In the genomic region with DNA sequence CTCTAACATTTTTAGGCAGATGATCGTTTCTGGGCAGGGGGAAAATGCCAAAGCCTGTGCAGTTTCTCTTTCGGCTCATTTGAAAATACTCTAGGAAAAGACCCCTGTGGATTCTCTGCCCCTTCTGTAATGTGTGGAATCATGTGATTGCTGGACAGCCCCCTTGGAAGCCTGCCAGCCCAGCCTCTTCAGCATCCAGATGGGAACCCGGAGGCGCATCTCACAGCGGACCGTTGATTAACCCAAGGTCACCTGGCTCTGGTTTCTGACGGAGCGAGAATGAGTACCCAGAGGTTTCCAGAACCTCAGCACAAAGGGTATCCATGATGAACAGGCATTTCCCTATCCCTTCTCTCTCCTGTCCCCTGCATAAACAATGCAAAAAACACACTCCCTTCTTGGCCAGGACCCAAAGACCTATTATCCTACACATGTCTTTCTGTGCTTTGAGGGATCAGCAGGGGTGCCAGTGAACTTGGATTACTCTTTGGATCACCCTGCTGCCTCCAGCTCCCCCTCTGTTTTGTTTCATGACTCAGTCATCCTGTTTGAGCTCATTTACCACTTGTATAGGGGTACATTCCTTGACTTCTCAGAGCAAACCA, we compare ENCODE assay signal across 27 cellular contexts.
A peak's percentile ranks its signal among the peaks of the same experiment; 100 is the strongest.
DNase-seq lines count a peak whose midpoint lies in the region; ATAC-seq, FAIRE-seq and TF ChIP-seq lines count a peak whose summit lies in the region.
"Had no signal": no experiment of that assay in that cellular context is flagged by ENCODE, and none has a peak within 500 bp of the region (broad histone marks: within the 10 kb centered on the region; RNA-seq: fewer than 3 reads in every experiment).

No MANE protein-coding gene starts in this region.

- no peaks in the 10 kb centered on the region for H3K27me3 ChIP-seq in HUES64 (ENCODE audit: insufficient read depth, low read length)
- no peaks in the 10 kb centered on the region for H3K27me3 ChIP-seq in SK-N-SH (ENCODE audit: insufficient read depth)
- no peaks in the 10 kb centered on the region for H3K27me3 ChIP-seq in hepatocyte
- H3K27me3 ChIP-seq in pancreas = no peaks in the 10 kb centered on the region
- H3K27me3 ChIP-seq: adrenal gland, BLaER1, right lobe of liver, upper lobe of left lung had no signal

- no peak overlapping the region for H3K4me3 Mint-ChIP-seq in activated naive CD4-positive, alpha-beta T cell treated with anti-CD3 and anti-CD28 coated beads, Interleukin-2, amount 10 ng/mL, durations not matched to agents 7 days and 5 days
- H3K4me3 Mint-ChIP-seq: activated B cell treated with CpG ODN at 0.5 μM for 24 hours, immature natural killer cell, natural killer cell had no signal

- H3K4me1 Mint-ChIP-seq in activated naive CD4-positive, alpha-beta T cell treated with anti-CD3 and anti-CD28 coated beads, Interleukin-2, amount 10 ng/mL, durations not matched to agents 7 days and 5 days = no peaks in the 10 kb centered on the region
- H3K4me1 Mint-ChIP-seq: activated B cell treated with CpG ODN at 0.5 μM for 24 hours, immature natural killer cell, natural killer cell had no signal

- peak in 1 of 2 experiments; percentile 65; a peak in 2 of 4 replicates for TF ChIP-seq EP300 in SK-N-SH (IDR thresholded peaks at IDR 0.05; ENCODE audit: borderline replicate concordance in 1 of 2, low read depth in 1 of 2, low read length in 1 of 2)

- H3K27ac ChIP-seq in HUES64 (ENCODE audit: low read depth, low read length) (peak overlapping the region; percentile 7; the same call in 1 of the 2 replicates), SK-N-SH (ENCODE audit: low read depth in 2 of 2, low read length in 1 of 2) (peak overlapping the region in 1 of 2 experiments; percentile 76; a peak in 2 of 4 replicates), hepatocyte (no peak overlapping the region), pancreas (no peak overlapping the region)
- H3K27ac ChIP-seq: adrenal gland, BLaER1, heart right ventricle, left ventricle myocardium inferior, right lobe of liver, SK-N-MC, upper lobe of left lung had no signal

- no peaks in the 10 kb centered on the region for H3F3A ChIP-seq in SK-N-SH (replicated peaks; ENCODE audit: insufficient read depth)

- peaks cover 13% of the 10 kb centered on the region for H3K9me3 Mint-ChIP-seq in activated naive CD4-positive, alpha-beta T cell treated with anti-CD3 and anti-CD28 coated beads, Interleukin-2, amount 10 ng/mL, durations not matched to agents 7 days and 5 days
- H3K9me3 Mint-ChIP-seq: activated B cell treated with CpG ODN at 0.5 μM for 24 hours had no signal

- DNase-seq in DMS153 (lab: John Stamatoyannopoulos, UW) (peak; percentile 70), SK-N-SH (peak; percentile 76), hepatocyte (ENCODE audit: low spot score) (peak; percentile 21), D341Med (ENCODE audit: low spot score) (no peak), pancreas (no peak)
- no peak for DNase-seq in activated naive CD4-positive, alpha-beta T cell treated with anti-CD3 and anti-CD28 coated beads, Interleukin-2, amount 10 ng/mL, durations not matched to agents 7 days and 5 days
- DNase-seq: activated B cell treated with CpG ODN at 0.5 μM for 24 hours; activated CD4-positive, alpha-beta T cell treated with anti-CD3 and anti-CD28 coated beads, Interleukin-2, amount 50 U/mL, for 48 hours; activated effector memory CD4-positive, alpha-beta T cell treated with anti-CD3 and anti-CD28 coated beads, Interleukin-2, amount 50 U/mL, for 16 hours; Caco-2; heart right ventricle; immature natural killer cell; left ventricle myocardium inferior; midbrain; natural killer cell; NCI-H1417 treated with DMSO at 0.1 percent for 48 hours; right lobe of liver; RPMI8226; stimulated activated CD4-positive, alpha-beta T cell treated with anti-CD3 and anti-CD28 coated beads, Interleukin-15, amount 100 ng/mL, for 24 hours; T1000; upper lobe of left lung had no signal

- FAIRE-seq in pancreas (lab: Jason Lieb, UNC) = no peak

- POLR2A ChIA-PET in SK-N-SH (lab: Yijun Ruan, JAX) = no interaction called here

- intact Hi-C loops in pancreas (cut with DNase I) = no loop called here

- H3K36me3 Mint-ChIP-seq in activated naive CD4-positive, alpha-beta T cell treated with anti-CD3 and anti-CD28 coated beads, Interleukin-2, amount 10 ng/mL, durations not matched to agents 7 days and 5 days = no peaks in the 10 kb centered on the region
- H3K36me3 Mint-ChIP-seq: immature natural killer cell, natural killer cell had no signal

- no peak; the same call in 1 of the 2 replicates for TF ChIP-seq RAD21 in SK-N-SH (IDR thresholded peaks at IDR 0.05; ENCODE audit: low read length)

- H3K9ac ChIP-seq in HUES64 (ENCODE audit: low read depth, low read length) (no peak overlapping the region), SK-N-SH (no peak overlapping the region)
- H3K9ac ChIP-seq: BLaER1 had no signal

- H2AFZ ChIP-seq in SK-N-SH (ENCODE audit: low read depth) (no peak overlapping the region), hepatocyte (no peak overlapping the region)

- peaks cover 32% of the 10 kb centered on the region for H3K4me1 ChIP-seq in HUES64 (ENCODE audit: insufficient read depth, low read length)
- peaks cover 0 to 13% of the 10 kb centered on the region in 2 experiments; a peak in 2 of 4 replicates for H3K4me1 ChIP-seq in SK-N-SH (ENCODE audit: control insufficient read depth in 1 of 2, insufficient read depth in 2 of 2, low read depth in 1 of 2, low read length in 1 of 2)
- H3K4me1 ChIP-seq in hepatocyte (ENCODE audit: insufficient read depth) = no peaks in the 10 kb centered on the region
- H3K4me1 ChIP-seq in pancreas = no peaks in the 10 kb centered on the region
- H3K4me1 ChIP-seq: adrenal gland, BLaER1, Caco-2, HAP-1, heart right ventricle, left ventricle myocardium inferior, right lobe of liver, upper lobe of left lung had no signal

- H3K9me3 ChIP-seq in HUES64 (ENCODE audit: insufficient read depth, low read depth, low read length) = no peaks in the 10 kb centered on the region
- H3K9me3 ChIP-seq in SK-N-SH = 0 out of 2 replicates have a peak, but pooled peaks cover 4% of the 10 kb centered on the region
- no peaks in the 10 kb centered on the region for H3K9me3 ChIP-seq in hepatocyte (ENCODE audit: low read depth)
- H3K9me3 ChIP-seq in pancreas = no peaks in the 10 kb centered on the region
- H3K9me3 ChIP-seq: adrenal gland, Caco-2, HAP-1, right lobe of liver had no signal

- TF ChIP-seq CTCF in SK-N-SH (IDR thresholded peaks at IDR 0.05) (no peak), hepatocyte (IDR thresholded peaks at IDR 0.05; ENCODE audit: poor library complexity) (no peak), pancreas (IDR thresholded peaks at IDR 0.05) (no peak)

- no peaks in the 10 kb centered on the region for H3K27me3 Mint-ChIP-seq in activated naive CD4-positive, alpha-beta T cell treated with anti-CD3 and anti-CD28 coated beads, Interleukin-2, amount 10 ng/mL, durations not matched to agents 7 days and 5 days
- H3K27me3 Mint-ChIP-seq: activated B cell treated with CpG ODN at 0.5 μM for 24 hours had no signal

- H4K20me1 ChIP-seq in SK-N-SH (ENCODE audit: insufficient read depth) (no peaks in the 10 kb centered on the region), hepatocyte (ENCODE audit: insufficient read depth, poor library complexity, severe bottlenecking) (no peaks in the 10 kb centered on the region)
- H4K20me1 ChIP-seq: BLaER1 had no signal

- H3K4me2 ChIP-seq in SK-N-SH (no peak overlapping the region), hepatocyte (peak overlapping the region; percentile 46)
- H3K4me2 ChIP-seq: BLaER1 had no signal

- H3K27ac Mint-ChIP-seq in activated naive CD4-positive, alpha-beta T cell treated with anti-CD3 and anti-CD28 coated beads, Interleukin-2, amount 10 ng/mL, durations not matched to agents 7 days and 5 days = no peak overlapping the region
- H3K27ac Mint-ChIP-seq: activated B cell treated with CpG ODN at 0.5 μM for 24 hours, immature natural killer cell, natural killer cell had no signal

- WGBS in HUES64 = 40% methylated on average over 8 of the region's 8 CpGs
- 8% methylated on average over 8 of the region's 8 CpGs for WGBS in SK-N-SH (ENCODE audit: low lambda C conversion rate)
- 51% methylated on average over 8 of the region's 8 CpGs for WGBS in hepatocyte (ENCODE audit: low lambda C conversion rate, missing lambda C conversion rate)
- 25 to 26% methylated on average over 8 of the region's 8 CpGs for whole genome bisulfite sequencing in pancreas, 2 donors

- ATAC-seq in esophagus mucosa (no peak), pancreas (no peak)
- ATAC-seq: heart right ventricle, natural killer cell, right lobe of liver had no signal

- H3K9me2 ChIP-seq in SK-N-SH (no peaks in the 10 kb centered on the region), hepatocyte (replicated peaks; ENCODE audit: insufficient read depth) (no peaks in the 10 kb centered on the region)

- H3K36me3 ChIP-seq in HUES64 (ENCODE audit: insufficient read depth, low read length) (no peaks in the 10 kb centered on the region), SK-N-SH (replicated peaks in 1 of 2; ENCODE audit: control insufficient read depth in 1 of 2, insufficient read depth in 2 of 2, low read length in 1 of 2) (no peaks in the 10 kb centered on the region), hepatocyte (replicated peaks; ENCODE audit: insufficient read depth, low read depth) (no peaks in the 10 kb centered on the region), pancreas (no peaks in the 10 kb centered on the region)
- H3K36me3 ChIP-seq: adrenal gland, BLaER1, HAP-1, heart right ventricle, left ventricle myocardium inferior, right lobe of liver, upper lobe of left lung had no signal

- CTCF ChIA-PET in SK-N-SH (lab: Yijun Ruan, JAX) = interaction anchor here (0.7 to 1.4 kb wide), 3 partner anchors 9 to 759 kb away, joined by 3 to 5 read pairs (median 3); no protein-coding TSS in a partner anchor
- CTCF ChIA-PET in activated naive CD4-positive, alpha-beta T cell treated with anti-CD3 and anti-CD28 coated beads, Interleukin-2, amount 10 ng/mL, durations not matched to agents 7 days and 5 days (lab: Charles Lee) = no interaction called here

- H3K79me2 ChIP-seq in SK-N-SH (ENCODE audit: insufficient read depth) = no peaks in the 10 kb centered on the region
- no peaks in the 10 kb centered on the region for H3K79me2 ChIP-seq in hepatocyte

- H3K4me3 ChIP-seq in HUES64 (ENCODE audit: low read length) = no peak overlapping the region
- no peak overlapping the region for H3K4me3 ChIP-seq in SK-N-SH (ENCODE audit: low read depth in 2 of 2, low read length in 1 of 2)
- H3K4me3 ChIP-seq in hepatocyte = no peak overlapping the region
- no peak overlapping the region for H3K4me3 ChIP-seq in pancreas
- H3K4me3 ChIP-seq: adrenal gland, BLaER1, HAP-1, heart right ventricle, left ventricle myocardium inferior, right lobe of liver, SK-N-MC, upper lobe of left lung had no signal

TF ChIP-seq in SK-N-SH, 30 proteins besides CTCF, POLR2A, EP300 and RAD21:
- TF ChIP-seq FOXJ3 (CRISPR knock-in tag; IDR thresholded peaks at IDR 0.05) (peak; percentile 27; the same call in 1 of the 2 replicates), RFX5 (IDR thresholded peaks at IDR 0.05; ENCODE audit: low read length) (no peak), RCOR1 (IDR thresholded peaks at IDR 0.05; ENCODE audit: low read length) (peak; percentile 46; the same call in 1 of the 2 replicates), MXI1 (IDR thresholded peaks at IDR 0.05; ENCODE audit: low read depth, low read length) (no peak)

Comparison
In these comparisons a context has a peak if more than half of its experiments do, and no peak if none do; other contexts are left out.
1. DNase-seq: peak in DMS153 (single experiment), SK-N-SH (single experiment) and hepatocyte (single experiment); none in activated naive CD4-positive, alpha-beta T cell treated with anti-CD3 and anti-CD28 coated beads, Interleukin-2, amount 10 ng/mL, durations not matched to agents 7 days and 5 days (single experiment), D341Med (single experiment) and pancreas (0 of 6).